1 cellular context compared by ENCODE assay signal in the genomic region with DNA sequence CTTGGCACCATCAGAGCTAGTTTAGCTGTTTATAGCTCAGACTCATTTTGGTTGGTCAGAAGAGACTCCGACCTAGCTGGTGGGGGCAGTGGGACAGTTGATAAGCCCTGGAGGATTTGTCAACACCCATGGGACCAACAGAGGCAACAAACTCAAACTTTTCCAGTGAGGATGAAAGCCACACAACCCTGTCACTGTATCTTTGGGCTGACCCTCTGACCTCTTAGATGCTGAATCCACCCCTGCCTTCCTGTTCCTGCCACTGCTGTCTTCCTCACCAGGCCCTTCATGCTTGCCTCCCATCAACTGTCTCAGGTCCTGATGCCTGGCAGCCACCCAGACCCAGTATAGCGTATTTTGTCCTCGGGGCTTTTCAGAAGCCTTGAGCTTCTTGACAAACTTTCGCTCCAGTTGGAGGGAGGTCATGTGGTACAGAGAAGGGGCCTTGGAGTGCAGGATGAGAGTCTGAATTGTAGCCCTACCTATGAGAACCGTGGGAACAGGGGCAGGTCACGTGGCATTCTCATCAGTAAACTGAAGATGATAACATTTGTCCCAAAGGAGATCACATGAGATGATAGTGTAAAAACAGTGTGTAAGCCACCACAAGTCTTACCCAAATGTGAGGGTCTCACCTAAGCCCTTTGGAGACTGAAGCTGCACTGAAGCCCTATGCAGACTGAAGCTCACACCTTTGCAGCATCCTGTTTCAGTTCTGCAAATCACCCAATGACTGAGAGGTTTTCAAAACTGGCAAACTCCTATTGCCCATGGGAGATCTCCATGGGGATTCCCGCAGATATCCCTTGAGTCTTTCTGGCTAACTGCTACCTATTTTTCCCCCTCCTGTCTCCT.
TF ChIP-seq lines count a peak whose summit lies in the region.

No MANE protein-coding gene starts in this region.

TF ChIP-seq in GM12878, 131 proteins besides CTCF, POLR2A, EP300 and RAD21 (continued from another document):
- TF ChIP-seq, protein P1, sequence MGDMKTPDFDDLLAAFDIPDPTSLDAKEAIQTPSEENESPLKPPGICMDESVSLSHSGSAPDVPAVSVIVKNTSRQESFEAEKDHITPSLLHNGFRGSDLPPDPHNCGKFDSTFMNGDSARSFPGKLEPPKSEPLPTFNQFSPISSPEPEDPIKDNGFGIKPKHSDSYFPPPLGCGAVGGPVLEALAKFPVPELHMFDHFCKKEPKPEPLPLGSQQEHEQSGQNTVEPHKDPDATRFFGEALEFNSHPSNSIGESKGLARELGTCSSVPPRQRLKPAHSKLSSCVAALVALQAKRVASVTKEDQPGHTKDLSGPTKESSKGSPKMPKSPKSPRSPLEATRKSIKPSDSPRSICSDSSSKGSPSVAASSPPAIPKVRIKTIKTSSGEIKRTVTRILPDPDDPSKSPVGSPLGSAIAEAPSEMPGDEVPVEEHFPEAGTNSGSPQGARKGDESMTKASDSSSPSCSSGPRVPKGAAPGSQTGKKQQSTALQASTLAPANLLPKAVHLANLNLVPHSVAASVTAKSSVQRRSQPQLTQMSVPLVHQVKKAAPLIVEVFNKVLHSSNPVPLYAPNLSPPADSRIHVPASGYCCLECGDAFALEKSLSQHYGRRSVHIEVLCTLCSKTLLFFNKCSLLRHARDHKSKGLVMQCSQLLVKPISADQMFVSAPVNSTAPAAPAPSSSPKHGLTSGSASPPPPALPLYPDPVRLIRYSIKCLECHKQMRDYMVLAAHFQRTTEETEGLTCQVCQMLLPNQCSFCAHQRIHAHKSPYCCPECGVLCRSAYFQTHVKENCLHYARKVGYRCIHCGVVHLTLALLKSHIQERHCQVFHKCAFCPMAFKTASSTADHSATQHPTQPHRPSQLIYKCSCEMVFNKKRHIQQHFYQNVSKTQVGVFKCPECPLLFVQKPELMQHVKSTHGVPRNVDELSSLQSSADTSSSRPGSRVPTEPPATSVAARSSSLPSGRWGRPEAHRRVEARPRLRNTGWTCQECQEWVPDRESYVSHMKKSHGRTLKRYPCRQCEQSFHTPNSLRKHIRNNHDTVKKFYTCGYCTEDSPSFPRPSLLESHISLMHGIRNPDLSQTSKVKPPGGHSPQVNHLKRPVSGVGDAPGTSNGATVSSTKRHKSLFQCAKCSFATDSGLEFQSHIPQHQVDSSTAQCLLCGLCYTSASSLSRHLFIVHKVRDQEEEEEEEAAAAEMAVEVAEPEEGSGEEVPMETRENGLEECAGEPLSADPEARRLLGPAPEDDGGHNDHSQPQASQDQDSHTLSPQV (IDR thresholded peaks at IDR 0.05): no peak
- TF ChIP-seq, protein P2, sequence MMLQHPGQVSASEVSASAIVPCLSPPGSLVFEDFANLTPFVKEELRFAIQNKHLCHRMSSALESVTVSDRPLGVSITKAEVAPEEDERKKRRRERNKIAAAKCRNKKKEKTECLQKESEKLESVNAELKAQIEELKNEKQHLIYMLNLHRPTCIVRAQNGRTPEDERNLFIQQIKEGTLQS (IDR thresholded peaks at IDR 0.05; ENCODE audit: borderline replicate concordance, extremely low read depth, low read depth, low read length): peak; percentile 37; the same call in 1 of the 2 replicates
- TF ChIP-seq, protein P3, sequence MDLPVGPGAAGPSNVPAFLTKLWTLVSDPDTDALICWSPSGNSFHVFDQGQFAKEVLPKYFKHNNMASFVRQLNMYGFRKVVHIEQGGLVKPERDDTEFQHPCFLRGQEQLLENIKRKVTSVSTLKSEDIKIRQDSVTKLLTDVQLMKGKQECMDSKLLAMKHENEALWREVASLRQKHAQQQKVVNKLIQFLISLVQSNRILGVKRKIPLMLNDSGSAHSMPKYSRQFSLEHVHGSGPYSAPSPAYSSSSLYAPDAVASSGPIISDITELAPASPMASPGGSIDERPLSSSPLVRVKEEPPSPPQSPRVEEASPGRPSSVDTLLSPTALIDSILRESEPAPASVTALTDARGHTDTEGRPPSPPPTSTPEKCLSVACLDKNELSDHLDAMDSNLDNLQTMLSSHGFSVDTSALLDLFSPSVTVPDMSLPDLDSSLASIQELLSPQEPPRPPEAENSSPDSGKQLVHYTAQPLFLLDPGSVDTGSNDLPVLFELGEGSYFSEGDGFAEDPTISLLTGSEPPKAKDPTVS (IDR thresholded peaks at IDR 0.05; ENCODE audit: low read depth, low read length): no peak
- TF ChIP-seq BCL11A (IDR thresholded peaks at IDR 0.05; ENCODE audit: low read depth, low read length): peak; percentile 87
- TF ChIP-seq, protein P4, sequence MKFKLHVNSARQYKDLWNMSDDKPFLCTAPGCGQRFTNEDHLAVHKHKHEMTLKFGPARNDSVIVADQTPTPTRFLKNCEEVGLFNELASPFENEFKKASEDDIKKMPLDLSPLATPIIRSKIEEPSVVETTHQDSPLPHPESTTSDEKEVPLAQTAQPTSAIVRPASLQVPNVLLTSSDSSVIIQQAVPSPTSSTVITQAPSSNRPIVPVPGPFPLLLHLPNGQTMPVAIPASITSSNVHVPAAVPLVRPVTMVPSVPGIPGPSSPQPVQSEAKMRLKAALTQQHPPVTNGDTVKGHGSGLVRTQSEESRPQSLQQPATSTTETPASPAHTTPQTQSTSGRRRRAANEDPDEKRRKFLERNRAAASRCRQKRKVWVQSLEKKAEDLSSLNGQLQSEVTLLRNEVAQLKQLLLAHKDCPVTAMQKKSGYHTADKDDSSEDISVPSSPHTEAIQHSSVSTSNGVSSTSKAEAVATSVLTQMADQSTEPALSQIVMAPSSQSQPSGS (IDR thresholded peaks at IDR 0.05; ENCODE audit: low read length): peak; percentile 90
- TF ChIP-seq, protein P5, sequence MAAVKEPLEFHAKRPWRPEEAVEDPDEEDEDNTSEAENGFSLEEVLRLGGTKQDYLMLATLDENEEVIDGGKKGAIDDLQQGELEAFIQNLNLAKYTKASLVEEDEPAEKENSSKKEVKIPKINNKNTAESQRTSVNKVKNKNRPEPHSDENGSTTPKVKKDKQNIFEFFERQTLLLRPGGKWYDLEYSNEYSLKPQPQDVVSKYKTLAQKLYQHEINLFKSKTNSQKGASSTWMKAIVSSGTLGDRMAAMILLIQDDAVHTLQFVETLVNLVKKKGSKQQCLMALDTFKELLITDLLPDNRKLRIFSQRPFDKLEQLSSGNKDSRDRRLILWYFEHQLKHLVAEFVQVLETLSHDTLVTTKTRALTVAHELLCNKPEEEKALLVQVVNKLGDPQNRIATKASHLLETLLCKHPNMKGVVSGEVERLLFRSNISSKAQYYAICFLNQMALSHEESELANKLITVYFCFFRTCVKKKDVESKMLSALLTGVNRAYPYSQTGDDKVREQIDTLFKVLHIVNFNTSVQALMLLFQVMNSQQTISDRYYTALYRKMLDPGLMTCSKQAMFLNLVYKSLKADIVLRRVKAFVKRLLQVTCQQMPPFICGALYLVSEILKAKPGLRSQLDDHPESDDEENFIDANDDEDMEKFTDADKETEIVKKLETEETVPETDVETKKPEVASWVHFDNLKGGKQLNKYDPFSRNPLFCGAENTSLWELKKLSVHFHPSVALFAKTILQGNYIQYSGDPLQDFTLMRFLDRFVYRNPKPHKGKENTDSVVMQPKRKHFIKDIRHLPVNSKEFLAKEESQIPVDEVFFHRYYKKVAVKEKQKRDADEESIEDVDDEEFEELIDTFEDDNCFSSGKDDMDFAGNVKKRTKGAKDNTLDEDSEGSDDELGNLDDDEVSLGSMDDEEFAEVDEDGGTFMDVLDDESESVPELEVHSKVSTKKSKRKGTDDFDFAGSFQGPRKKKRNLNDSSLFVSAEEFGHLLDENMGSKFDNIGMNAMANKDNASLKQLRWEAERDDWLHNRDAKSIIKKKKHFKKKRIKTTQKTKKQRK (IDR thresholded peaks at IDR 0.05; ENCODE audit: low read depth, low read length): no peak
- no peak for TF ChIP-seq ZNF622 (IDR thresholded peaks at IDR 0.05)
- TF ChIP-seq PML (IDR thresholded peaks at IDR 0.05; ENCODE audit: low read length): no peak
- TF ChIP-seq IKZF1 (conservative IDR thresholded peaks at IDR 0.05): peak; percentile 99
- 0 out of 2 replicates have a peak, but pooled peaks have one; percentile 16 for TF ChIP-seq MEF2A (IDR thresholded peaks at IDR 0.05; ENCODE audit: insufficient read depth, low read depth, low read length)
- TF ChIP-seq, protein P6, sequence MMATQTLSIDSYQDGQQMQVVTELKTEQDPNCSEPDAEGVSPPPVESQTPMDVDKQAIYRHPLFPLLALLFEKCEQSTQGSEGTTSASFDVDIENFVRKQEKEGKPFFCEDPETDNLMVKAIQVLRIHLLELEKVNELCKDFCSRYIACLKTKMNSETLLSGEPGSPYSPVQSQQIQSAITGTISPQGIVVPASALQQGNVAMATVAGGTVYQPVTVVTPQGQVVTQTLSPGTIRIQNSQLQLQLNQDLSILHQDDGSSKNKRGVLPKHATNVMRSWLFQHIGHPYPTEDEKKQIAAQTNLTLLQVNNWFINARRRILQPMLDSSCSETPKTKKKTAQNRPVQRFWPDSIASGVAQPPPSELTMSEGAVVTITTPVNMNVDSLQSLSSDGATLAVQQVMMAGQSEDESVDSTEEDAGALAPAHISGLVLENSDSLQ (IDR thresholded peaks at IDR 0.05): peak; percentile 8; the same call in 1 of the 2 replicates
- TF ChIP-seq, protein P7, sequence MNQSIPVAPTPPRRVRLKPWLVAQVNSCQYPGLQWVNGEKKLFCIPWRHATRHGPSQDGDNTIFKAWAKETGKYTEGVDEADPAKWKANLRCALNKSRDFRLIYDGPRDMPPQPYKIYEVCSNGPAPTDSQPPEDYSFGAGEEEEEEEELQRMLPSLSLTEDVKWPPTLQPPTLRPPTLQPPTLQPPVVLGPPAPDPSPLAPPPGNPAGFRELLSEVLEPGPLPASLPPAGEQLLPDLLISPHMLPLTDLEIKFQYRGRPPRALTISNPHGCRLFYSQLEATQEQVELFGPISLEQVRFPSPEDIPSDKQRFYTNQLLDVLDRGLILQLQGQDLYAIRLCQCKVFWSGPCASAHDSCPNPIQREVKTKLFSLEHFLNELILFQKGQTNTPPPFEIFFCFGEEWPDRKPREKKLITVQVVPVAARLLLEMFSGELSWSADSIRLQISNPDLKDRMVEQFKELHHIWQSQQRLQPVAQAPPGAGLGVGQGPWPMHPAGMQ (IDR thresholded peaks at IDR 0.05; ENCODE audit: borderline replicate concordance): 0 out of 2 replicates have a peak, but pooled peaks have one; percentile 12
- TF ChIP-seq POLR2AphosphoS5 (IDR thresholded peaks at IDR 0.05; ENCODE audit: low read length): peak; percentile 54
- TF ChIP-seq RUNX3 (IDR thresholded peaks at IDR 0.05; ENCODE audit: low read length): peak; percentile 70
- TF ChIP-seq TCF3 (IDR thresholded peaks at IDR 0.05; ENCODE audit: borderline replicate concordance, insufficient read depth, low read depth, low read length): 0 out of 2 replicates have a peak, but pooled peaks have one; percentile 39
- 0 out of 2 replicates have a peak, but pooled peaks have one; percentile 18 for TF ChIP-seq MXI1 (IDR thresholded peaks at IDR 0.05; ENCODE audit: low read depth, low read length)
- TF ChIP-seq ZNF24 (IDR thresholded peaks at IDR 0.05): no peak
- peak; percentile 99 to 100 for TF ChIP-seq IKZF2 (IDR thresholded peaks at IDR 0.05)
- TF ChIP-seq BACH1 (IDR thresholded peaks at IDR 0.05; ENCODE audit: borderline replicate concordance): peak; percentile 82
- TF ChIP-seq SP1 (IDR thresholded peaks at IDR 0.05; ENCODE audit: low read depth, low read length): peak; percentile 66
- TF ChIP-seq, protein P8, sequence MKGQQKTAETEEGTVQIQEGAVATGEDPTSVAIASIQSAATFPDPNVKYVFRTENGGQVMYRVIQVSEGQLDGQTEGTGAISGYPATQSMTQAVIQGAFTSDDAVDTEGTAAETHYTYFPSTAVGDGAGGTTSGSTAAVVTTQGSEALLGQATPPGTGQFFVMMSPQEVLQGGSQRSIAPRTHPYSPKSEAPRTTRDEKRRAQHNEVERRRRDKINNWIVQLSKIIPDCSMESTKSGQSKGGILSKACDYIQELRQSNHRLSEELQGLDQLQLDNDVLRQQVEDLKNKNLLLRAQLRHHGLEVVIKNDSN (IDR thresholded peaks at IDR 0.05; ENCODE audit: borderline replicate concordance, extremely low read length, insufficient read depth, low read depth, low read length): peak; percentile 79
- TF ChIP-seq ZNF384 (IDR thresholded peaks at IDR 0.05; ENCODE audit: borderline replicate concordance, low read depth, low read length): no peak
- peak; percentile 64; the same call in 1 of the 2 replicates for TF ChIP-seq YBX1 (IDR thresholded peaks at IDR 0.05)
- TF ChIP-seq, protein P9, sequence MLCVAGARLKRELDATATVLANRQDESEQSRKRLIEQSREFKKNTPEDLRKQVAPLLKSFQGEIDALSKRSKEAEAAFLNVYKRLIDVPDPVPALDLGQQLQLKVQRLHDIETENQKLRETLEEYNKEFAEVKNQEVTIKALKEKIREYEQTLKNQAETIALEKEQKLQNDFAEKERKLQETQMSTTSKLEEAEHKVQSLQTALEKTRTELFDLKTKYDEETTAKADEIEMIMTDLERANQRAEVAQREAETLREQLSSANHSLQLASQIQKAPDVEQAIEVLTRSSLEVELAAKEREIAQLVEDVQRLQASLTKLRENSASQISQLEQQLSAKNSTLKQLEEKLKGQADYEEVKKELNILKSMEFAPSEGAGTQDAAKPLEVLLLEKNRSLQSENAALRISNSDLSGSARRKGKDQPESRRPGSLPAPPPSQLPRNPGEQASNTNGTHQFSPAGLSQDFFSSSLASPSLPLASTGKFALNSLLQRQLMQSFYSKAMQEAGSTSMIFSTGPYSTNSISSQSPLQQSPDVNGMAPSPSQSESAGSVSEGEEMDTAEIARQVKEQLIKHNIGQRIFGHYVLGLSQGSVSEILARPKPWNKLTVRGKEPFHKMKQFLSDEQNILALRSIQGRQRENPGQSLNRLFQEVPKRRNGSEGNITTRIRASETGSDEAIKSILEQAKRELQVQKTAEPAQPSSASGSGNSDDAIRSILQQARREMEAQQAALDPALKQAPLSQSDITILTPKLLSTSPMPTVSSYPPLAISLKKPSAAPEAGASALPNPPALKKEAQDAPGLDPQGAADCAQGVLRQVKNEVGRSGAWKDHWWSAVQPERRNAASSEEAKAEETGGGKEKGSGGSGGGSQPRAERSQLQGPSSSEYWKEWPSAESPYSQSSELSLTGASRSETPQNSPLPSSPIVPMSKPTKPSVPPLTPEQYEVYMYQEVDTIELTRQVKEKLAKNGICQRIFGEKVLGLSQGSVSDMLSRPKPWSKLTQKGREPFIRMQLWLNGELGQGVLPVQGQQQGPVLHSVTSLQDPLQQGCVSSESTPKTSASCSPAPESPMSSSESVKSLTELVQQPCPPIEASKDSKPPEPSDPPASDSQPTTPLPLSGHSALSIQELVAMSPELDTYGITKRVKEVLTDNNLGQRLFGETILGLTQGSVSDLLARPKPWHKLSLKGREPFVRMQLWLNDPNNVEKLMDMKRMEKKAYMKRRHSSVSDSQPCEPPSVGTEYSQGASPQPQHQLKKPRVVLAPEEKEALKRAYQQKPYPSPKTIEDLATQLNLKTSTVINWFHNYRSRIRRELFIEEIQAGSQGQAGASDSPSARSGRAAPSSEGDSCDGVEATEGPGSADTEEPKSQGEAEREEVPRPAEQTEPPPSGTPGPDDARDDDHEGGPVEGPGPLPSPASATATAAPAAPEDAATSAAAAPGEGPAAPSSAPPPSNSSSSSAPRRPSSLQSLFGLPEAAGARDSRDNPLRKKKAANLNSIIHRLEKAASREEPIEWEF (IDR thresholded peaks at IDR 0.05; ENCODE audit: insufficient replicate concordance, low read depth, low read length): peak; percentile 90
- peak; percentile 75 for TF ChIP-seq TCF12 (IDR thresholded peaks at IDR 0.05; ENCODE audit: low read depth, low read length)
- TF ChIP-seq KLF5 (IDR thresholded peaks at IDR 0.05; ENCODE audit: partially characterized antibody): peak; percentile 40
- 0 out of 2 replicates have a peak, but pooled peaks have one; percentile 78 for TF ChIP-seq NBN (IDR thresholded peaks at IDR 0.05)
